In genomic region chr14:66330916-66331315, GRCh38 we compare ENCODE assay signal across 25 cellular contexts.
DNase-seq lines count a peak whose midpoint lies in the region; ATAC-seq and TF ChIP-seq lines count a peak whose summit lies in the region.
"Had no signal": no experiment of that assay in that cellular context is flagged by ENCODE, and none has a peak within 500 bp of the region (broad histone marks: within the 10 kb centered on the region; RNA-seq: fewer than 3 reads in every experiment).

No MANE protein-coding gene starts in this region.

- CTCF ChIA-PET in mammary epithelial cell (lab: Charles Lee; ENCODE audit: low non-redundant PET): no interaction called here

- H3K9me3 Mint-ChIP-seq in progenitor cell of endocrine pancreas (ENCODE audit: low read depth): peaks cover 12% of the 10 kb centered on the region

- H3K4me3 ChIP-seq in MG63 (no peak overlapping the region), mammary epithelial cell (replicated peaks in 1 of 3; ENCODE audit: insufficient read depth in 1 of 3, low read depth in 2 of 3, low read length in 3 of 3) (no peak overlapping the region), ovary (no peak overlapping the region)
- H3K4me3 ChIP-seq: gastroesophageal sphincter, SK-N-MC, thyroid gland had no signal

- H3K27ac Mint-ChIP-seq in progenitor cell of endocrine pancreas: no peak overlapping the region
- H3K27ac Mint-ChIP-seq: CD8-positive, alpha-beta T cell had no signal

- H3K4me2 ChIP-seq in mammary epithelial cell (ENCODE audit: insufficient read depth, low read depth, low read length): no peak overlapping the region

- DNase-seq in EH (ENCODE audit: low read depth): peak; percentile 9
- DNase-seq in MG63: peak; percentile 4
- peak; percentile 5 for DNase-seq in mammary epithelial cell
- peak; percentile 23 to 49 for DNase-seq in lung microvascular endothelial cell (ENCODE audit: low read depth in 2 of 2)
- no peak for DNase-seq in DMS153 (lab: John Stamatoyannopoulos, UW)
- no peak for DNase-seq in progenitor cell of endocrine pancreas (ENCODE audit: low spot score, unreplicated experiment)
- no peak for DNase-seq in ovary
- DNase-seq: activated naive CD4-positive, alpha-beta T cell; activated T-cell treated with anti-CD3 and anti-CD28 coated beads, Interleukin-2, amount 50 U/mL, for 1 hour; anterior cingulate cortex; CD8-positive, alpha-beta T cell; DMS53; hypothalamus; Kasumi-1; NCI-H1105; NCI-H2029 treated with DMSO at 0.1 percent for 48 hours; NCI-H446; NK-92 treated with Interleukin-12 subunit alpha and Interleukin-12 subunit beta, amount 100 ng/mL, for 24 hours; stimulated activated CD4-positive, alpha-beta T cell treated with anti-CD3 and anti-CD28 coated beads, Interleukin-4, amount 100 ng/mL, for 1 hour; stimulated activated naive CD4-positive, alpha-beta T cell treated with Interleukin-2 at 50 U/mL for 16 hours; thyroid gland had no signal

- no peak for TF ChIP-seq CTCF in mammary epithelial cell (conservative IDR thresholded peaks at IDR 0.05 in 1 of 2, IDR thresholded peaks at IDR 0.05 in 1 of 2; ENCODE audit: extremely low read depth in 1 of 2, insufficient read depth in 1 of 2, low read depth in 1 of 2, low read length in 2 of 2)
- no peak for TF ChIP-seq CTCF in progenitor cell of endocrine pancreas (IDR thresholded peaks at IDR 0.05; ENCODE audit: unreplicated experiment)
- TF ChIP-seq CTCF in ovary (IDR thresholded peaks at IDR 0.05): no peak

- H3K9ac ChIP-seq in mammary epithelial cell (ENCODE audit: insufficient read depth, low read length): no peak overlapping the region

- H3K4me1 Mint-ChIP-seq in progenitor cell of endocrine pancreas (ENCODE audit: low read depth): no peaks in the 10 kb centered on the region

- H3K27ac ChIP-seq in mammary epithelial cell (ENCODE audit: insufficient read depth, low read depth, low read length): no peak overlapping the region
- no peak overlapping the region for H3K27ac ChIP-seq in ovary
- H3K27ac ChIP-seq: gastroesophageal sphincter, SK-N-MC, thyroid gland had no signal

- dilution Hi-C loops in mammary epithelial cell (cut with HindIII; ENCODE audit: low sequenced_read_pairs): loop anchor here (5.0 kb wide), 1 partner anchor 41 kb away; no protein-coding TSS in a partner anchor

- BruUV-seq in mammary epithelial cell (replicated peaks; lab: Mats Ljungman, UMichigan): no TSS peak

- TF ChIP-seq POLR2A in ovary (IDR thresholded peaks at IDR 0.05): no peak

- no peaks in the 10 kb centered on the region for H4K20me1 ChIP-seq in mammary epithelial cell (ENCODE audit: insufficient read depth, low read length)

- H3K27me3 Mint-ChIP-seq in progenitor cell of endocrine pancreas: no peaks in the 10 kb centered on the region

- H3K4me3 Mint-ChIP-seq in progenitor cell of endocrine pancreas (ENCODE audit: low read depth): no peak overlapping the region
- H3K4me3 Mint-ChIP-seq: CD8-positive, alpha-beta T cell had no signal

- H2AFZ ChIP-seq in mammary epithelial cell (ENCODE audit: low read depth, low read length): no peak overlapping the region

- no peaks in the 10 kb centered on the region for H3K9me3 ChIP-seq in MG63
- no peaks in the 10 kb centered on the region for H3K9me3 ChIP-seq in mammary epithelial cell (replicated peaks; ENCODE audit: insufficient read depth, low read length)
- no peaks in the 10 kb centered on the region for H3K9me3 ChIP-seq in ovary
- H3K9me3 ChIP-seq: thyroid gland had no signal

- no peaks in the 10 kb centered on the region for H3K79me2 ChIP-seq in mammary epithelial cell (ENCODE audit: insufficient read depth, low read length)

- intact Hi-C loops in mammary epithelial cell (cut with micrococcal nuclease): no loop called here
- intact Hi-C loops in ovary (cut with DNase I): no loop called here

- peaks cover 1% of the 10 kb centered on the region for H3K36me3 Mint-ChIP-seq in progenitor cell of endocrine pancreas (ENCODE audit: insufficient read depth)
- H3K36me3 Mint-ChIP-seq: CD8-positive, alpha-beta T cell had no signal

- H3K4me1 ChIP-seq in mammary epithelial cell (ENCODE audit: insufficient read depth, low read length) (no peaks in the 10 kb centered on the region), ovary (ENCODE audit: insufficient read depth) (no peaks in the 10 kb centered on the region)
- H3K4me1 ChIP-seq: gastroesophageal sphincter, thyroid gland had no signal

- H3K27me3 ChIP-seq in MG63: no peaks in the 10 kb centered on the region
- no peaks in the 10 kb centered on the region for H3K27me3 ChIP-seq in mammary epithelial cell (ENCODE audit: insufficient read depth, low read length)
- H3K27me3 ChIP-seq in ovary: no peaks in the 10 kb centered on the region
- H3K27me3 ChIP-seq: gastroesophageal sphincter, thyroid gland had no signal

- no peak for TF ChIP-seq EP300 in ovary (IDR thresholded peaks at IDR 0.05)

- in situ Hi-C loops in mammary epithelial cell (cut with MboI; ENCODE audit: low sequenced_read_pairs in 2 of 2): no loop called here

- ATAC-seq in HG02623 (IDR thresholded peaks at IDR 0.05; ENCODE audit: unreplicated experiment): no peak
- ATAC-seq: CD8-positive, alpha-beta T cell; gastroesophageal sphincter; Panc1 had no signal

- H3K36me3 ChIP-seq in MG63: no peaks in the 10 kb centered on the region
- no peaks in the 10 kb centered on the region for H3K36me3 ChIP-seq in mammary epithelial cell (ENCODE audit: insufficient read depth, low read length)
- no peaks in the 10 kb centered on the region for H3K36me3 ChIP-seq in ovary
- H3K36me3 ChIP-seq: gastroesophageal sphincter, thyroid gland had no signal

Comparison
In these comparisons a context has a peak if more than half of its experiments do, and no peak if none do; other contexts are left out.
1. DNase-seq: peak in EH (single experiment), MG63 (single experiment), mammary epithelial cell (single experiment) and lung microvascular endothelial cell (2 of 2); none in DMS153 (single experiment), progenitor cell of endocrine pancreas (single experiment) and ovary (0 of 5).